ENCODE assay signal across 1 cellular context in genomic region chr3:98784666-98785600, GRCh38.
TF ChIP-seq lines count a peak whose summit lies in the region.

No MANE protein-coding gene starts in this region.

TF ChIP-seq in HepG2, 621 proteins besides CTCF, POLR2A, EP300 and RAD21 (continues in another document):
- TF ChIP-seq MZF1 (CRISPR knock-in tag; IDR thresholded peaks at IDR 0.05; ENCODE audit: borderline replicate concordance): no peak
- no peak for TF ChIP-seq ZMAT5 (CRISPR knock-in tag; IDR thresholded peaks at IDR 0.05; ENCODE audit: borderline replicate concordance, low read depth)
- TF ChIP-seq NR0B2 (CRISPR knock-in tag; IDR thresholded peaks at IDR 0.05): no peak
- no peak for TF ChIP-seq ZNF350 (CRISPR knock-in tag; IDR thresholded peaks at IDR 0.05; ENCODE audit: borderline replicate concordance, low read depth)
- no peak for TF ChIP-seq ZNF124 (CRISPR knock-in tag; IDR thresholded peaks at IDR 0.05)
- TF ChIP-seq NFKB2 (CRISPR knock-in tag; IDR thresholded peaks at IDR 0.05; ENCODE audit: borderline replicate concordance): no peak
- TF ChIP-seq ZNF34 (CRISPR knock-in tag; IDR thresholded peaks at IDR 0.05; ENCODE audit: borderline replicate concordance): no peak
- no peak for TF ChIP-seq HNF1B (CRISPR knock-in tag; IDR thresholded peaks at IDR 0.05)
- TF ChIP-seq ZNF382 (CRISPR knock-in tag; IDR thresholded peaks at IDR 0.05; ENCODE audit: borderline replicate concordance): no peak
- no peak for TF ChIP-seq ZNF776 (CRISPR knock-in tag; IDR thresholded peaks at IDR 0.05)
- TF ChIP-seq ZNF317 (CRISPR knock-in tag; IDR thresholded peaks at IDR 0.05): no peak
- no peak for TF ChIP-seq CREM (IDR thresholded peaks at IDR 0.05)
- TF ChIP-seq CREM (CRISPR knock-in tag; IDR thresholded peaks at IDR 0.05): no peak
- TF ChIP-seq PITX1 (CRISPR knock-in tag; IDR thresholded peaks at IDR 0.05): no peak
- TF ChIP-seq CEBPB (IDR thresholded peaks at IDR 0.05; ENCODE audit: borderline replicate concordance, low read depth, low read length): peak; percentile 85
- TF ChIP-seq AHDC1 (CRISPR knock-in tag; IDR thresholded peaks at IDR 0.05; ENCODE audit: borderline replicate concordance): no peak
- TF ChIP-seq SNAPC5 (CRISPR knock-in tag; IDR thresholded peaks at IDR 0.05; ENCODE audit: borderline replicate concordance): no peak
- TF ChIP-seq ZNF367 (CRISPR knock-in tag; IDR thresholded peaks at IDR 0.05; ENCODE audit: borderline replicate concordance): no peak
- TF ChIP-seq HES4 (CRISPR knock-in tag; IDR thresholded peaks at IDR 0.05; ENCODE audit: borderline replicate concordance): no peak
- TF ChIP-seq SALL1 (CRISPR knock-in tag; IDR thresholded peaks at IDR 0.05): no peak
- no peak for TF ChIP-seq ATRX (CRISPR knock-in tag; IDR thresholded peaks at IDR 0.05; ENCODE audit: borderline replicate concordance)
- TF ChIP-seq DZIP1 (CRISPR knock-in tag; IDR thresholded peaks at IDR 0.05): no peak
- TF ChIP-seq RARA (CRISPR knock-in tag; IDR thresholded peaks at IDR 0.05): no peak
- no peak for TF ChIP-seq SP1 (IDR thresholded peaks at IDR 0.05)
- no peak for TF ChIP-seq SP1 (CRISPR knock-in tag; IDR thresholded peaks at IDR 0.05)
- no peak for TF ChIP-seq SRF (IDR thresholded peaks at IDR 0.05; ENCODE audit: low read depth, low read length)
- TF ChIP-seq NPAS2 (CRISPR knock-in tag; IDR thresholded peaks at IDR 0.05; ENCODE audit: borderline replicate concordance): no peak
- TF ChIP-seq TARDBP (CRISPR knock-in tag; IDR thresholded peaks at IDR 0.05): 0 out of 2 replicates have a peak, but pooled peaks have one; percentile 8
- no peak for TF ChIP-seq ZNF543 (CRISPR knock-in tag; IDR thresholded peaks at IDR 0.05)
- no peak for TF ChIP-seq KLF11 (CRISPR knock-in tag; IDR thresholded peaks at IDR 0.05)
- no peak for TF ChIP-seq IRF2 (CRISPR knock-in tag; IDR thresholded peaks at IDR 0.05)
- TF ChIP-seq SNAPC4 (CRISPR knock-in tag; IDR thresholded peaks at IDR 0.05): no peak
- TF ChIP-seq NCOA2 (CRISPR knock-in tag; IDR thresholded peaks at IDR 0.05): 0 out of 2 replicates have a peak, but pooled peaks have one; percentile 21
- peak; percentile 81 for TF ChIP-seq CEBPG (CRISPR knock-in tag; IDR thresholded peaks at IDR 0.05)
- no peak for TF ChIP-seq ZNF274 (CRISPR knock-in tag; IDR thresholded peaks at IDR 0.05)
- TF ChIP-seq RORA (CRISPR knock-in tag; IDR thresholded peaks at IDR 0.05): no peak
- TF ChIP-seq MAFG (CRISPR knock-in tag; IDR thresholded peaks at IDR 0.05): no peak
- no peak for TF ChIP-seq ZNF329 (CRISPR knock-in tag; IDR thresholded peaks at IDR 0.05; ENCODE audit: low read depth)
- peak; percentile 81 for TF ChIP-seq ZNF362 (CRISPR knock-in tag; IDR thresholded peaks at IDR 0.05; ENCODE audit: borderline replicate concordance)
- no peak for TF ChIP-seq ZNF784 (CRISPR knock-in tag; IDR thresholded peaks at IDR 0.05; ENCODE audit: borderline replicate concordance)
- TF ChIP-seq KLF16 (CRISPR knock-in tag; IDR thresholded peaks at IDR 0.05): no peak
- no peak for TF ChIP-seq THRA (CRISPR knock-in tag; IDR thresholded peaks at IDR 0.05; ENCODE audit: borderline replicate concordance)
- no peak for TF ChIP-seq TMF1 (CRISPR knock-in tag; IDR thresholded peaks at IDR 0.05; ENCODE audit: low read depth)
- no peak for TF ChIP-seq ZNF557 (CRISPR knock-in tag; IDR thresholded peaks at IDR 0.05)
- TF ChIP-seq RNF2 (conservative IDR thresholded peaks at IDR 0.05; ENCODE audit: low read depth): no peak
- TF ChIP-seq HMG20A (CRISPR knock-in tag; IDR thresholded peaks at IDR 0.05; ENCODE audit: borderline replicate concordance): 0 out of 2 replicates have a peak, but pooled peaks have one; percentile 50
- TF ChIP-seq SNAPC2 (CRISPR knock-in tag; IDR thresholded peaks at IDR 0.05): no peak
- peak; percentile 42; the same call in 1 of the 2 replicates for TF ChIP-seq SAP130 (CRISPR knock-in tag; IDR thresholded peaks at IDR 0.05; ENCODE audit: low read depth)
- no peak for TF ChIP-seq CCDC6 (CRISPR knock-in tag; IDR thresholded peaks at IDR 0.05)
- TF ChIP-seq ZNF121 (CRISPR knock-in tag; IDR thresholded peaks at IDR 0.05): no peak
- TF ChIP-seq SETDB1 (CRISPR knock-in tag; IDR thresholded peaks at IDR 0.05; ENCODE audit: borderline replicate concordance): no peak
